In genomic region chr18:13216092-13216582, GRCh38 we compare ENCODE assay signal across 1 cellular context.
TF ChIP-seq lines count a peak whose summit lies in the region.

No MANE protein-coding gene starts in this region.

TF ChIP-seq in GM23338, 12 proteins besides CTCF, POLR2A, EP300 and RAD21 (continued from another document):
- no peak for TF ChIP-seq ZNF462 (CRISPR knock-in tag; IDR thresholded peaks at IDR 0.05)
- TF ChIP-seq JUNB (IDR thresholded peaks at IDR 0.05; ENCODE audit: unreplicated experiment): no peak
- no peak for TF ChIP-seq EZH2 (IDR thresholded peaks at IDR 0.05; ENCODE audit: low read depth, unreplicated experiment)
- TF ChIP-seq ZNF331 (CRISPR knock-in tag; IDR thresholded peaks at IDR 0.05; ENCODE audit: low read depth): no peak
- no peak for TF ChIP-seq ETS1 (IDR thresholded peaks at IDR 0.05)
- no peak for TF ChIP-seq EZH2phosphoT487 (IDR thresholded peaks at IDR 0.05; ENCODE audit: unreplicated experiment)
- no peak for TF ChIP-seq STAT1 (IDR thresholded peaks at IDR 0.05; ENCODE audit: unreplicated experiment)
- no peak for TF ChIP-seq POLR2AphosphoS5 (IDR thresholded peaks at IDR 0.05; ENCODE audit: low read depth)
- TF ChIP-seq ZNF114 (CRISPR knock-in tag; IDR thresholded peaks at IDR 0.05): no peak
